In genomic region chr16:2280981-2281542, GRCh38 we compare ENCODE assay signal across 13 cellular contexts. TPM values are rescaled to one million over a fixed set of nuclear protein-coding genes. Genes with fewer than 3 reads are reported as not detected.
"Had no signal": no experiment of that assay in that cellular context is flagged by ENCODE, and none has a peak within 500 bp of the region (broad histone marks: within the 10 kb centered on the region; RNA-seq: fewer than 3 reads in every experiment).

No MANE protein-coding gene starts in this region.

- H3K27me3 ChIP-seq: adrenal gland, hepatocyte, sigmoid colon, stomach, suprapubic skin, tibial nerve had no signal

- H3K4me3 ChIP-seq: adrenal gland, hepatocyte, sigmoid colon, smooth muscle cell, stomach, suprapubic skin, tibial nerve had no signal

- H3K27ac ChIP-seq: adrenal gland, hepatocyte, sigmoid colon, stomach, suprapubic skin, tibial nerve had no signal

- DNase-seq: activated naive CD4-positive, alpha-beta T cell; activated T-cell treated with anti-CD3 and anti-CD28 coated beads, Interleukin-2, amount 50 U/mL, for 4 hours; adrenal gland; central memory CD4-positive, alpha-beta T cell; left cardiac atrium; sigmoid colon; stimulated activated CD4-positive, alpha-beta T cell treated with anti-CD3 and anti-CD28 coated beads, Interleukin-15, amount 100 ng/mL, for 24 hours; stomach; T-helper 1 cell had no signal

RNA-seq across cellular contexts. Expression of gene DNASE1L2, which starts 44.8 kb away (rescaled TPM):
- total RNA-seq: stomach had no signal
